23 cellular contexts compared by ENCODE assay signal in the genomic region with DNA sequence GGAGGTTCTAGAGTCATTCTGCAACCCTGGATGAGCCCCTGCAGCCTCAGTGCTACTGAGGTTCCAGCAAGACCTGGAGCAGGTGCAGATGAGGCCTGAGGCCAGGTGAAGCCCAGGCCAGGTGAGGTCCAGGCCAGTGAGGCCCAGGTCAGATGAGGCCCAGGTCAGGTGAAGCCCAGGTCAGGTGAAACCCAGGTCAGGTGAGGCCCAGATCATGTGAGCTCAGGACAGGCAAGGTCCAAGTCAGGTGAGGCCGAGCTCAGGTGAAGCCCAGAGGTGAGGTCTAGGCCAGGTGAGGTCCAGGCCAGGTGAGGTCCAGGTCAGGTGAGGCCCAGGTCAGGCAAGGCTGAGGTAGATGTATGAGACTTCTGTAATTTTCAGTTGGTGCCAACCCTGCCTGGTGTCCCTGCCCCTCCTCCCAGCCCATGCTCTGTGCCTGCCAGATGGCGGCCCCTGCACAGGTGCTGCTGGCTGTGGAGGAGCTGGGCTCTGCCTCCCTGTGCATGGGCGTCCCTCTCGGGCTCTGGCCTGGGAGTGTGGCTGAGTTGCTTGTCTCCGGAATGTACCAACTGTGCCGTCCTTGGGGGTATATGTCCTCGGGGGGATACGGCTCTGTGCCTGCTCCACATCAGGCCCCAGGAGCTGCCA.
A peak's percentile ranks its signal among the peaks of the same experiment; 100 is the strongest.
DNase-seq lines count a peak whose midpoint lies in the region; ATAC-seq and TF ChIP-seq lines count a peak whose summit lies in the region.
"Had no signal": no experiment of that assay in that cellular context is flagged by ENCODE, and none has a peak within 500 bp of the region (broad histone marks: within the 10 kb centered on the region; RNA-seq: fewer than 3 reads in every experiment).

No MANE protein-coding gene starts in this region.

- TF ChIP-seq CTCF in psoas muscle (IDR thresholded peaks at IDR 0.05), result no peak
- no peak for TF ChIP-seq CTCF in colonic mucosa (IDR thresholded peaks at IDR 0.05)
- no peak for TF ChIP-seq CTCF in prostate gland (IDR thresholded peaks at IDR 0.05)

- ATAC-seq in left ventricle myocardium superior (no peak), psoas muscle (no peak), HG03342 (IDR thresholded peaks at IDR 0.05; ENCODE audit: unreplicated experiment) (no peak)
- ATAC-seq: activated CD8-positive, alpha-beta memory T cell treated with anti-CD3 and anti-CD28 coated beads, Interleukin-2, amount 10 ng/mL, durations not matched to agents 7 days and 5 days; activated T-cell treated with anti-CD3 and anti-CD28 coated beads, Interleukin-2, amount 50 U/mL, for 72 hours had no signal

- 80 to 86% (median 82%) methylated on average over 6 to 8 of the region's 8 CpGs for WGBS in psoas muscle, 3 donors
- 76% methylated on average over 8 of the region's 8 CpGs for WGBS in prostate gland

- intact Hi-C loops in left ventricle myocardium superior (cut with micrococcal nuclease) (no loop called here), psoas muscle (cut with DNase I) (no loop called here), colonic mucosa (cut with DNase I) (no loop called here), prostate gland (cut with DNase I) (no loop called here)

- H3K27me3 ChIP-seq in psoas muscle (ENCODE audit: insufficient read depth in 3 of 3, low read length in 2 of 3) (peaks cover 0 to 3% (median 0%) of the 10 kb centered on the region in 3 donors), colonic mucosa (no peaks in the 10 kb centered on the region), prostate gland (replicated peaks; ENCODE audit: insufficient read depth) (no peaks in the 10 kb centered on the region)
- H3K27me3 ChIP-seq: adrenal gland had no signal

- H3K4me1 ChIP-seq in psoas muscle (no peaks in the 10 kb centered on the region), colonic mucosa (no peaks in the 10 kb centered on the region), prostate gland (replicated peaks) (no peaks in the 10 kb centered on the region)
- H3K4me1 ChIP-seq: adrenal gland had no signal

- DNase-seq in DMS 273 treated with DMSO at 0.1 percent for 48 hours (lab: John Stamatoyannopoulos, UW) (peak; percentile 25), NCI-H1694 (lab: John Stamatoyannopoulos, UW) (peak; percentile 93), left ventricle myocardium superior (peak; percentile 18), psoas muscle (peak; percentile 0 to 43), colonic mucosa (no peak), prostate gland (ENCODE audit: low spot score) (no peak)
- DNase-seq: activated CD4-positive, alpha-beta T cell treated with anti-CD3 and anti-CD28 coated beads, Interleukin-2, amount 10 ng/mL, durations not matched to agents 7 days and 5 days; activated CD8-positive, alpha-beta memory T cell treated with anti-CD3 and anti-CD28 coated beads, Interleukin-2, amount 10 ng/mL, durations not matched to agents 7 days and 5 days; activated naive CD4-positive, alpha-beta T cell treated with anti-CD3 and anti-CD28 coated beads for 36 hours; activated T-cell treated with anti-CD3 and anti-CD28 coated beads, Interleukin-2, amount 50 U/mL, for 72 hours; adrenal gland; C1 segment of cervical spinal cord; DND-41; effector memory CD4-positive, alpha-beta T cell; erythroblast; Karpas-422; kidney glomerular epithelial cell; mesenchymal stem cell; MV-4-11; NCI-H1436 treated with DMSO at 0.1 percent for 48 hours; T1000 had no signal

- no peak overlapping the region for H3K27ac ChIP-seq in psoas muscle
- no peak overlapping the region for H3K27ac ChIP-seq in colonic mucosa
- no peak overlapping the region for H3K27ac ChIP-seq in prostate gland
- H3K27ac ChIP-seq: adrenal gland, neutrophil had no signal

- no peak overlapping the region for H3K9ac ChIP-seq in colonic mucosa (ENCODE audit: low read depth in 2 of 2, low read length in 2 of 2)

- H3K4me3 ChIP-seq in psoas muscle (no peak overlapping the region), colonic mucosa (no peak overlapping the region), prostate gland (no peak overlapping the region)
- H3K4me3 ChIP-seq: adrenal gland had no signal

- peaks cover 3% of the 10 kb centered on the region for H3K9me3 ChIP-seq in psoas muscle
- no peaks in the 10 kb centered on the region for H3K9me3 ChIP-seq in colonic mucosa
- no peaks in the 10 kb centered on the region for H3K9me3 ChIP-seq in prostate gland
- H3K9me3 ChIP-seq: adrenal gland, neutrophil had no signal

- H3K36me3 ChIP-seq in psoas muscle (ENCODE audit: insufficient read depth in 1 of 2, low read depth in 1 of 2), result no peaks in the 10 kb centered on the region
- no peaks in the 10 kb centered on the region for H3K36me3 ChIP-seq in colonic mucosa
- H3K36me3 ChIP-seq in prostate gland, result no peaks in the 10 kb centered on the region
- H3K36me3 ChIP-seq: adrenal gland, neutrophil had no signal

- no peak for TF ChIP-seq POLR2A in prostate gland (IDR thresholded peaks at IDR 0.05)

Comparison
In these comparisons a context has a peak if more than half of its experiments do, and no peak if none do; other contexts are left out.
1. DNase-seq: peak in DMS 273 treated with DMSO at 0.1 percent for 48 hours (single experiment), NCI-H1694 (single experiment), left ventricle myocardium superior (single experiment) and psoas muscle (2 of 2); none in colonic mucosa (single experiment) and prostate gland (single experiment).